In the genomic region with DNA sequence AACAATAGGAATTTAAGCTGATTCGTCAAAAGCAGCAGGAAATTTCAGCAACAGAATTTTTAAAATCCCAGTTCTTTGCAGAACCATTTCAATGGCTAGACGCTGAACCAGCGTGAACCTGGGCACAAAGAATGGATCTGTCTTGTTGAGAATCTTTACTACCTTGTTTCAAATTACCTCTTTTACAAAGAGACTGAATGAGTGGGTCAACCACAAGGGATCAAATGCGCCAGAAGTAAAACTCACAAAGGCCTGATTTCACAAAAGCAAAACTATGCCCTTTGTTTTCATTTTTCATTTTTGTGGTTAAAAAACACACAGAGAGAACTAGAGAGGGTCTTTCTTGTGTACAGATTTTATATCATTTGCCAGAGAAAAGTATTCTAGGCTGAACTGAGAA, we compare ENCODE assay signal across 1 cellular context.
TF ChIP-seq lines count a peak whose summit lies in the region.

No MANE protein-coding gene starts in this region.

TF ChIP-seq in H1, 55 proteins besides CTCF, POLR2A, EP300 and RAD21:
- no peak for TF ChIP-seq E2F6 (IDR thresholded peaks at IDR 0.05)
